25 cellular contexts compared by ENCODE assay signal in genomic region chr7:6117533-6117932, GRCh38. TPM values are rescaled to one million over a fixed set of nuclear protein-coding genes. Genes with fewer than 3 reads are reported as not detected.
DNase-seq lines count a peak whose midpoint lies in the region; ATAC-seq, FAIRE-seq and TF ChIP-seq lines count a peak whose summit lies in the region.
"Had no signal": no experiment of that assay in that cellular context is flagged by ENCODE, and none has a peak within 500 bp of the region (broad histone marks: within the 10 kb centered on the region; RNA-seq: fewer than 3 reads in every experiment).

No MANE protein-coding gene starts in this region.

- no peak for TF ChIP-seq POLR2A in GM12892 (IDR thresholded peaks at IDR 0.05; ENCODE audit: low read depth, low read length)

- peak overlapping the region; percentile 66 for H3K27ac Mint-ChIP-seq in activated CD4-positive, alpha-beta T cell treated with anti-CD3 and anti-CD28 coated beads for 36 hours
- peak overlapping the region in 1 of 2 donors; percentile 35 for H3K27ac Mint-ChIP-seq in natural killer cell treated with Interleukin-12 subunit alpha and Interleukin-12 subunit beta and Interleukin-15 and Interleukin-18, amount 100 ng/mL, for 72 hours
- H3K27ac Mint-ChIP-seq in natural killer cell, result no peak overlapping the region
- H3K27ac Mint-ChIP-seq in activated CD8-positive, alpha-beta T cell treated with anti-CD3 and anti-CD28 coated beads, Interleukin-2, amount 10 ng/mL, durations not matched to agents 7 days and 5 days, result no peak overlapping the region
- H3K27ac Mint-ChIP-seq: dendritic cell treated with granulocyte-macrophage colony-stimulating factor and Interleukin-4, amounts not matched to agents 40 ng/mL and 50 ng/mL, for 4 days; GM23338 had no signal

- TF ChIP-seq CTCF in natural killer cell (IDR thresholded peaks at IDR 0.05), result no peak

- peaks cover 9% of the 10 kb centered on the region for H3K9me3 Mint-ChIP-seq in activated CD4-positive, alpha-beta T cell treated with anti-CD3 and anti-CD28 coated beads for 36 hours (ENCODE audit: low read depth)
- H3K9me3 Mint-ChIP-seq in natural killer cell treated with Interleukin-12 subunit alpha and Interleukin-12 subunit beta and Interleukin-15 and Interleukin-18, amount 100 ng/mL, for 72 hours, result peaks cover 3% of the 10 kb centered on the region
- H3K9me3 Mint-ChIP-seq in natural killer cell, result peaks cover 3 to 8% of the 10 kb centered on the region in 2 donors
- H3K9me3 Mint-ChIP-seq in activated CD8-positive, alpha-beta T cell treated with anti-CD3 and anti-CD28 coated beads, Interleukin-2, amount 10 ng/mL, durations not matched to agents 7 days and 5 days (ENCODE audit: insufficient read depth), result peaks cover 11% of the 10 kb centered on the region
- H3K9me3 Mint-ChIP-seq: GM23338 had no signal

- intact Hi-C loops in activated CD4-positive, alpha-beta T cell treated with anti-CD3 and anti-CD28 coated beads for 36 hours (cut with DNase I, micrococcal nuclease), result no loop called here
- intact Hi-C loops in natural killer cell (cut with micrococcal nuclease), result no loop called here

- H3K27me3 Mint-ChIP-seq in activated CD4-positive, alpha-beta T cell treated with anti-CD3 and anti-CD28 coated beads for 36 hours, result no peaks in the 10 kb centered on the region
- H3K27me3 Mint-ChIP-seq in natural killer cell treated with Interleukin-12 subunit alpha and Interleukin-12 subunit beta and Interleukin-15 and Interleukin-18, amount 100 ng/mL, for 72 hours, result no peaks in the 10 kb centered on the region
- no peaks in the 10 kb centered on the region for H3K27me3 Mint-ChIP-seq in natural killer cell (ENCODE audit: low read depth in 2 of 2)
- no peaks in the 10 kb centered on the region for H3K27me3 Mint-ChIP-seq in activated CD8-positive, alpha-beta T cell treated with anti-CD3 and anti-CD28 coated beads, Interleukin-2, amount 10 ng/mL, durations not matched to agents 7 days and 5 days (ENCODE audit: low read depth)
- H3K27me3 Mint-ChIP-seq: dendritic cell treated with granulocyte-macrophage colony-stimulating factor and Interleukin-4, amounts not matched to agents 40 ng/mL and 50 ng/mL, for 4 days had no signal

- CTCF ChIA-PET in activated CD4-positive, alpha-beta T cell treated with anti-CD3 and anti-CD28 coated beads for 36 hours (lab: Charles Lee), result no interaction called here
- CTCF ChIA-PET in activated CD8-positive, alpha-beta T cell treated with anti-CD3 and anti-CD28 coated beads, Interleukin-2, amount 10 ng/mL, durations not matched to agents 7 days and 5 days (lab: Charles Lee), result interaction anchor here (0.7 to 1.1 kb wide), 3 partner anchors 10 to 206 kb away, joined by 3 to 6 read pairs (median 4); no protein-coding TSS in a partner anchor

- DNase-seq in activated CD4-positive, alpha-beta T cell treated with anti-CD3 and anti-CD28 coated beads for 36 hours, result no peak
- DNase-seq in activated CD4-positive, alpha-beta T cell treated with anti-CD3 and anti-CD28 coated beads, Interleukin-2, amount 50 U/mL, for 1 hour, result no peak
- no peak for DNase-seq in natural killer cell treated with Interleukin-12 subunit alpha and Interleukin-12 subunit beta and Interleukin-15 and Interleukin-18, amount 100 ng/mL, for 72 hours (ENCODE audit: low spot score)
- DNase-seq in natural killer cell, result no peak
- no peak for DNase-seq in activated CD8-positive, alpha-beta T cell treated with anti-CD3 and anti-CD28 coated beads, Interleukin-2, amount 10 ng/mL, durations not matched to agents 7 days and 5 days
- DNase-seq in GM12892 (ENCODE audit: insufficient read length), result no peak
- DNase-seq in NCI-H1694 (lab: John Stamatoyannopoulos, UW), result no peak
- DNase-seq in NOMO-1 treated with dmso at 0.1 percent for 144 hours (lab: John Stamatoyannopoulos, UW; ENCODE audit: unreplicated experiment), result no peak
- DNase-seq: head of caudate nucleus; Karpas-422; left ventricle myocardium inferior; mesenchymal stem cell; NCI-H1436; NCI-H345; right cardiac atrium; stimulated activated naive CD4-positive, alpha-beta T cell treated with Interleukin-2 at 50 U/mL for 16 hours; testis had no signal

- ATAC-seq in activated CD4-positive, alpha-beta T cell treated with anti-CD3 and anti-CD28 coated beads for 36 hours, result peak; percentile 33
- ATAC-seq in natural killer cell treated with Interleukin-12 subunit alpha and Interleukin-12 subunit beta and Interleukin-15 and Interleukin-18, amount 100 ng/mL, for 72 hours, result peak in 1 of 2 donors; percentile 33
- no peak for ATAC-seq in natural killer cell
- peak; percentile 73 for ATAC-seq in activated CD8-positive, alpha-beta T cell treated with anti-CD3 and anti-CD28 coated beads, Interleukin-2, amount 10 ng/mL, durations not matched to agents 7 days and 5 days
- ATAC-seq: esophagus mucosa, GM23338, right cardiac atrium had no signal

- FAIRE-seq in GM12892 (lab: Jason Lieb, UNC), result no peak
- FAIRE-seq: A204.1, GM19239, islet of Langerhans, TTC549 had no signal

- H3K4me1 Mint-ChIP-seq in activated CD4-positive, alpha-beta T cell treated with anti-CD3 and anti-CD28 coated beads for 36 hours, result peaks cover 21% of the 10 kb centered on the region
- H3K4me1 Mint-ChIP-seq in natural killer cell treated with Interleukin-12 subunit alpha and Interleukin-12 subunit beta and Interleukin-15 and Interleukin-18, amount 100 ng/mL, for 72 hours (ENCODE audit: low read depth in 2 of 2), result peaks cover 10 to 12% of the 10 kb centered on the region in 2 donors
- peaks cover 6 to 7% of the 10 kb centered on the region in 2 donors for H3K4me1 Mint-ChIP-seq in natural killer cell
- peaks cover 15% of the 10 kb centered on the region for H3K4me1 Mint-ChIP-seq in activated CD8-positive, alpha-beta T cell treated with anti-CD3 and anti-CD28 coated beads, Interleukin-2, amount 10 ng/mL, durations not matched to agents 7 days and 5 days (ENCODE audit: low read depth)
- H3K4me1 Mint-ChIP-seq: CD14-positive monocyte, GM23338 had no signal

- H3K36me3 Mint-ChIP-seq in activated CD4-positive, alpha-beta T cell treated with anti-CD3 and anti-CD28 coated beads for 36 hours (ENCODE audit: low read depth), result peaks cover 73% of the 10 kb centered on the region
- H3K36me3 Mint-ChIP-seq in natural killer cell treated with Interleukin-12 subunit alpha and Interleukin-12 subunit beta and Interleukin-15 and Interleukin-18, amount 100 ng/mL, for 72 hours, result peaks cover 47% of the 10 kb centered on the region
- peaks cover 34% of the 10 kb centered on the region for H3K36me3 Mint-ChIP-seq in natural killer cell
- peaks cover 81% of the 10 kb centered on the region for H3K36me3 Mint-ChIP-seq in activated CD8-positive, alpha-beta T cell treated with anti-CD3 and anti-CD28 coated beads, Interleukin-2, amount 10 ng/mL, durations not matched to agents 7 days and 5 days (ENCODE audit: low read depth)

- no peak overlapping the region for H3K4me3 Mint-ChIP-seq in activated CD4-positive, alpha-beta T cell treated with anti-CD3 and anti-CD28 coated beads for 36 hours
- peak overlapping the region; percentile 11 for H3K4me3 Mint-ChIP-seq in natural killer cell treated with Interleukin-12 subunit alpha and Interleukin-12 subunit beta and Interleukin-15 and Interleukin-18, amount 100 ng/mL, for 72 hours
- no peak overlapping the region for H3K4me3 Mint-ChIP-seq in natural killer cell
- H3K4me3 Mint-ChIP-seq in activated CD8-positive, alpha-beta T cell treated with anti-CD3 and anti-CD28 coated beads, Interleukin-2, amount 10 ng/mL, durations not matched to agents 7 days and 5 days, result no peak overlapping the region
- H3K4me3 Mint-ChIP-seq: CD14-positive monocyte; dendritic cell treated with granulocyte-macrophage colony-stimulating factor and Interleukin-4, amounts not matched to agents 40 ng/mL and 50 ng/mL, for 4 days; GM23338 had no signal

- POLR2A ChIA-PET in activated CD4-positive, alpha-beta T cell treated with anti-CD3 and anti-CD28 coated beads for 36 hours (lab: Charles Lee), result no interaction called here
- POLR2A ChIA-PET in activated CD8-positive, alpha-beta T cell treated with anti-CD3 and anti-CD28 coated beads, Interleukin-2, amount 10 ng/mL, durations not matched to agents 7 days and 5 days (lab: Charles Lee), result no interaction called here

RNA-seq across cellular contexts. Expression of gene USP42, which starts 12.8 kb away (rescaled TPM):
- total RNA-seq in activated CD4-positive, alpha-beta T cell treated with anti-CD3 and anti-CD28 coated beads for 36 hours, result 10 to 100 TPM in 1 of 2 experiments, 1 to 10 TPM in 1; 9.2 to 11.9 TPM
- total RNA-seq in natural killer cell treated with Interleukin-12 subunit alpha and Interleukin-12 subunit beta and Interleukin-15 and Interleukin-18, amount 100 ng/mL, for 72 hours, result 10 to 100 TPM; 14.9 to 18.9 TPM
- total RNA-seq in natural killer cell, result 10 to 100 TPM; 29.4 to 38.3 (median 36.0) TPM
- 10 to 100 TPM; 15.0 to 16.9 TPM for total RNA-seq in activated CD8-positive, alpha-beta T cell treated with anti-CD3 and anti-CD28 coated beads, Interleukin-2, amount 10 ng/mL, durations not matched to agents 7 days and 5 days
- polyA plus RNA-seq in GM12892 (2012; ENCODE audit: missing spikeins), result 4.5 TPM

RNA-seq across cellular contexts. Expression of gene EIF2AK1, which starts 58.6 kb away (rescaled TPM):
- 100 to 1,000 TPM; 104 to 114 TPM for total RNA-seq in activated CD4-positive, alpha-beta T cell treated with anti-CD3 and anti-CD28 coated beads for 36 hours
- total RNA-seq in natural killer cell treated with Interleukin-12 subunit alpha and Interleukin-12 subunit beta and Interleukin-15 and Interleukin-18, amount 100 ng/mL, for 72 hours, result 100 to 1,000 TPM in 1 of 2 donors, 10 to 100 TPM in 1; 81.9 to 103 TPM
- total RNA-seq in natural killer cell, result 10 to 100 TPM; 77.8 to 85.7 (median 85.1) TPM
- 100 to 1,000 TPM in 1 of 2 experiments, 10 to 100 TPM in 1; 96.0 to 103 TPM for total RNA-seq in activated CD8-positive, alpha-beta T cell treated with anti-CD3 and anti-CD28 coated beads, Interleukin-2, amount 10 ng/mL, durations not matched to agents 7 days and 5 days
- polyA plus RNA-seq in GM12892 (2012; ENCODE audit: missing spikeins), result 61.8 TPM

Comparison
In these comparisons a context has a peak if more than half of its experiments do, and no peak if none do; other contexts are left out.
1. ATAC-seq: peak in activated CD4-positive, alpha-beta T cell treated with anti-CD3 and anti-CD28 coated beads for 36 hours (single experiment) and activated CD8-positive, alpha-beta T cell treated with anti-CD3 and anti-CD28 coated beads, Interleukin-2, amount 10 ng/mL, durations not matched to agents 7 days and 5 days (single experiment); none in natural killer cell (0 of 3).